13 cellular contexts compared by ENCODE assay signal in the genomic region with DNA sequence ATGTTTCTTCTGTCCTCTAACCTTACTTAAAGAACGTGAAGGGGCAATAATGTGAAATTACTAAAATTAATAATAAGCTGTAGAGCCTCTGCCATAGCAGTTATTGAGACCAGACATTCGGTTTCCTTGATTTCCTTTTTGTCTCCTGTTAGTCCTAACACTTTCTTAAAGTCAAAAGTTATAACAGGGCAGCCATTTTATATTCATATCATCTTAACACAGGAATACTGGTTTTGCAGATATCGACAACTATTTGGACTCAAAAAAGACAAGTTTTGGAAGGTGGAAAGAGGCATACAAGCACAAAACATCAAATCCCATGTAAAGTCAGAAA. TPM values are rescaled to one million over a fixed set of nuclear protein-coding genes. Genes with fewer than 3 reads are reported as not detected.
DNase-seq lines count a peak whose midpoint lies in the region; ATAC-seq, FAIRE-seq and TF ChIP-seq lines count a peak whose summit lies in the region.
"Had no signal": no experiment of that assay in that cellular context is flagged by ENCODE, and none has a peak within 500 bp of the region (broad histone marks: within the 10 kb centered on the region; RNA-seq: fewer than 3 reads in every experiment).

No MANE protein-coding gene starts in this region.

- no peak overlapping the region for H3K27ac ChIP-seq in CD4-positive, alpha-beta T cell (ENCODE audit: low read depth, low read length)
- H3K27ac ChIP-seq in HUES6 (ENCODE audit: low read depth, low read length) (peak overlapping the region; percentile 29; the same call in 1 of the 2 replicates), right lobe of liver (peak overlapping the region; percentile 87 to 97 (median 91)), small intestine (ENCODE audit: low read depth in 1 of 2, low read length in 1 of 2) (no peak overlapping the region)

- peaks cover 33% of the 10 kb centered on the region for H3K36me3 Mint-ChIP-seq in CD4-positive, alpha-beta T cell (ENCODE audit: low read depth)
- peaks cover 15% of the 10 kb centered on the region for H3K36me3 Mint-ChIP-seq in activated T-helper 2 cell treated with anti-CD3 and anti-CD28 coated beads, Interferon-gamma antibody, Interleukin-2, Interleukin-4, amounts not matched to agents 10 μg/mL and 5 μg/mL and 100 μg/mL, durations not matched to agents 14 hours and 24 hours and 36 hours (ENCODE audit: low read depth)

- no peak for TF ChIP-seq POLR2A in right lobe of liver (IDR thresholded peaks at IDR 0.05)

- no peak overlapping the region for H3K9ac ChIP-seq in HUES6 (ENCODE audit: low read length)

- peak overlapping the region; percentile 98 for H3K27ac Mint-ChIP-seq in CD4-positive, alpha-beta T cell
- peak overlapping the region; percentile 81 for H3K27ac Mint-ChIP-seq in activated T-helper 2 cell treated with anti-CD3 and anti-CD28 coated beads, Interferon-gamma antibody, Interleukin-2, Interleukin-4, amounts not matched to agents 10 μg/mL and 5 μg/mL and 100 μg/mL, durations not matched to agents 14 hours and 24 hours and 36 hours

- H3K9me3 Mint-ChIP-seq in CD4-positive, alpha-beta T cell, result no peaks in the 10 kb centered on the region
- H3K9me3 Mint-ChIP-seq in activated T-helper 2 cell treated with anti-CD3 and anti-CD28 coated beads, Interferon-gamma antibody, Interleukin-2, Interleukin-4, amounts not matched to agents 10 μg/mL and 5 μg/mL and 100 μg/mL, durations not matched to agents 14 hours and 24 hours and 36 hours, result no peaks in the 10 kb centered on the region
- H3K9me3 Mint-ChIP-seq: activated T-cell treated with anti-CD3 and anti-CD28 coated beads, Interleukin-2, amount 50 U/mL, for 4 hours had no signal

- no peaks in the 10 kb centered on the region for H3K9me3 ChIP-seq in CD4-positive, alpha-beta T cell (ENCODE audit: control insufficient read depth, low read length)
- H3K9me3 ChIP-seq in HUES6 (ENCODE audit: control insufficient read depth, insufficient read depth, low read depth, low read length) (no peaks in the 10 kb centered on the region), right lobe of liver (no peaks in the 10 kb centered on the region), small intestine (ENCODE audit: control insufficient read depth, low read depth) (no peaks in the 10 kb centered on the region)

- CTCF ChIA-PET in CD4-positive, alpha-beta T cell (lab: Charles Lee), result no interaction called here

- H3K4me1 ChIP-seq in HUES6 (ENCODE audit: control insufficient read depth, insufficient read depth, low read length) (peaks cover 23% of the 10 kb centered on the region), right lobe of liver (peaks cover 0 to 17% (median 5%) of the 10 kb centered on the region in 4 donors), small intestine (ENCODE audit: control insufficient read depth in 2 of 2, insufficient read depth in 1 of 2, low read depth in 1 of 2, low read length in 1 of 2) (no peaks in the 10 kb centered on the region)

- DNase-seq in CD4-positive, alpha-beta T cell, result no peak
- no peak for DNase-seq in activated T-helper 2 cell treated with anti-CD3 and anti-CD28 coated beads, Interferon-gamma antibody, Interleukin-2, Interleukin-4, amounts not matched to agents 10 μg/mL and 5 μg/mL and 100 μg/mL, durations not matched to agents 14 hours and 24 hours and 36 hours (ENCODE audit: low spot score)
- DNase-seq in right lobe of liver (no peak), SHP77 treated with DMSO at 0.1 percent for 48 hours (lab: John Stamatoyannopoulos, UW) (no peak), NCI-H2227 treated with DMSO at 0.1 percent for 48 hours (lab: John Stamatoyannopoulos, UW) (no peak), small intestine (no peak)
- DNase-seq: activated T-cell treated with anti-CD3 and anti-CD28 coated beads, Interleukin-2, amount 50 U/mL, for 4 hours; COR-L47; hypothalamus; NCI-H1092 treated with DMSO at 0.1 percent for 48 hours; NCI-H446 had no signal

- peaks cover 13% of the 10 kb centered on the region for H3K27me3 Mint-ChIP-seq in CD4-positive, alpha-beta T cell
- H3K27me3 Mint-ChIP-seq in activated T-helper 2 cell treated with anti-CD3 and anti-CD28 coated beads, Interferon-gamma antibody, Interleukin-2, Interleukin-4, amounts not matched to agents 10 μg/mL and 5 μg/mL and 100 μg/mL, durations not matched to agents 14 hours and 24 hours and 36 hours (ENCODE audit: low read depth), result no peaks in the 10 kb centered on the region

- peaks cover 21% of the 10 kb centered on the region for H3K4me1 Mint-ChIP-seq in CD4-positive, alpha-beta T cell (ENCODE audit: low read depth)
- H3K4me1 Mint-ChIP-seq in activated T-helper 2 cell treated with anti-CD3 and anti-CD28 coated beads, Interferon-gamma antibody, Interleukin-2, Interleukin-4, amounts not matched to agents 10 μg/mL and 5 μg/mL and 100 μg/mL, durations not matched to agents 14 hours and 24 hours and 36 hours (ENCODE audit: low read depth), result peaks cover 29% of the 10 kb centered on the region

- no peak for ATAC-seq in CD4-positive, alpha-beta T cell (ENCODE audit: poor library complexity)
- ATAC-seq in right lobe of liver (no peak), GM19324 (IDR thresholded peaks at IDR 0.05; ENCODE audit: low FRiP score, unreplicated experiment) (no peak)
- ATAC-seq: activated T-cell treated with anti-CD3 and anti-CD28 coated beads, Interleukin-2, amount 50 U/mL, for 4 hours had no signal

- H3K36me3 ChIP-seq in HUES6 (ENCODE audit: control insufficient read depth, insufficient read depth, low read length), result no peaks in the 10 kb centered on the region
- no peaks in the 10 kb centered on the region for H3K36me3 ChIP-seq in right lobe of liver
- no peaks in the 10 kb centered on the region for H3K36me3 ChIP-seq in small intestine (ENCODE audit: control insufficient read depth in 2 of 2, insufficient read depth in 2 of 2, low read length in 2 of 2)

- no peaks in the 10 kb centered on the region for H3K27me3 ChIP-seq in CD4-positive, alpha-beta T cell (ENCODE audit: control insufficient read depth, insufficient read depth, low read length)
- no peaks in the 10 kb centered on the region for H3K27me3 ChIP-seq in HUES6 (ENCODE audit: control insufficient read depth, insufficient read depth, low read length)
- no peaks in the 10 kb centered on the region for H3K27me3 ChIP-seq in right lobe of liver
- H3K27me3 ChIP-seq in small intestine (ENCODE audit: control insufficient read depth in 2 of 2, insufficient read depth in 2 of 2, low read length in 2 of 2), result no peaks in the 10 kb centered on the region

- H3K4me3 ChIP-seq in HUES6 (ENCODE audit: low read depth, low read length) (no peak overlapping the region), right lobe of liver (peak overlapping the region in 2 of 3 donors; percentile 3 to 69), small intestine (ENCODE audit: low read depth in 1 of 2, low read length in 2 of 2) (no peak overlapping the region)

- POLR2A ChIA-PET in CD4-positive, alpha-beta T cell (lab: Charles Lee), result interaction anchor here (0.6 to 3.2 kb wide), 8 partner anchors 16 to 1959 kb away, joined by 3 to 37 read pairs (median 4); partner anchors contain the start of gene ZNF165

- H3K4me3 Mint-ChIP-seq in CD4-positive, alpha-beta T cell, result no peak overlapping the region
- no peak overlapping the region for H3K4me3 Mint-ChIP-seq in activated T-helper 2 cell treated with anti-CD3 and anti-CD28 coated beads, Interferon-gamma antibody, Interleukin-2, Interleukin-4, amounts not matched to agents 10 μg/mL and 5 μg/mL and 100 μg/mL, durations not matched to agents 14 hours and 24 hours and 36 hours (ENCODE audit: low read depth)
- H3K4me3 Mint-ChIP-seq: activated T-cell treated with anti-CD3 and anti-CD28 coated beads, Interleukin-2, amount 50 U/mL, for 4 hours had no signal

- no peak for FAIRE-seq in small intestine (lab: Jason Lieb, UNC)

- intact Hi-C loops in CD4-positive, alpha-beta T cell (cut with DNase I, micrococcal nuclease), result loop anchor here (5.0 to 10.0 kb wide), 4 partner anchors 1022 to 1714 kb away; a partner anchor contains a TSS
- intact Hi-C loops in activated T-helper 2 cell treated with anti-CD3 and anti-CD28 coated beads, Interferon-gamma antibody, Interleukin-2, Interleukin-4, amounts not matched to agents 10 μg/mL and 5 μg/mL and 100 μg/mL, durations not matched to agents 14 hours and 24 hours and 36 hours (cut with micrococcal nuclease), result loop anchor here (5.0 kb wide), 1 partner anchor 112 kb away; a partner anchor contains a TSS
- intact Hi-C loops in right lobe of liver (cut with DNase I), result no loop called here

- 36% methylated on average over 3 of the region's 3 CpGs for WGBS in right lobe of liver (ENCODE audit: insufficient coverage, low coverage, low lambda C conversion rate, missing lambda C conversion rate)
- 76 to 93% (median 79%) methylated on average over 3 of the region's 3 CpGs for WGBS in small intestine, 3 donors

- TF ChIP-seq CTCF in CD4-positive, alpha-beta T cell (IDR thresholded peaks at IDR 0.05), result no peak
- TF ChIP-seq CTCF in right lobe of liver (IDR thresholded peaks at IDR 0.05), result no peak

RNA-seq across cellular contexts. Expression of gene HFE, which starts 33.5 kb away (rescaled TPM):
- total RNA-seq in CD4-positive, alpha-beta T cell, result under 1 TPM; 0.08 to 0.28 TPM
- total RNA-seq in activated T-helper 2 cell treated with anti-CD3 and anti-CD28 coated beads, Interferon-gamma antibody, Interleukin-2, Interleukin-4, amounts not matched to agents 10 μg/mL and 5 μg/mL and 100 μg/mL, durations not matched to agents 14 hours and 24 hours and 36 hours, result 0.32 and 0.39 TPM in 2 replicates
- 10 to 100 TPM in 5 of 6 experiments, 1 to 10 TPM in 1; 8.9 to 20.7 (median 15.8) TPM for total RNA-seq in right lobe of liver
- polyA plus RNA-seq in small intestine, result 1 to 10 TPM in 2 of 3 donors, under 1 TPM in 1; 0.67 to 7.3 (median 2.4) TPM

Comparison
In these comparisons a context has a peak if more than half of its experiments do, and no peak if none do; other contexts are left out.
1. H3K27ac ChIP-seq: peak in HUES6 (single experiment) and right lobe of liver (3 of 3); none in CD4-positive, alpha-beta T cell (single experiment) and small intestine (0 of 2).
2. H3K4me3 ChIP-seq: peak in right lobe of liver (2 of 3); none in HUES6 (single experiment) and small intestine (0 of 2).
3. intact Hi-C loops: an anchor here in CD4-positive, alpha-beta T cell (5.0 to 10.0 kb wide) and activated T-helper 2 cell treated with anti-CD3 and anti-CD28 coated beads, Interferon-gamma antibody, Interleukin-2, Interleukin-4, amounts not matched to agents 10 μg/mL and 5 μg/mL and 100 μg/mL, durations not matched to agents 14 hours and 24 hours and 36 hours (5.0 kb wide); none called in right lobe of liver.